In genomic region chr20:46599227-46599987, GRCh38 we compare ENCODE assay signal across 2 cellular contexts.
TF ChIP-seq lines count a peak whose summit lies in the region.

No MANE protein-coding gene starts in this region.

TF ChIP-seq in WTC11, 78 proteins besides CTCF, POLR2A, EP300 and RAD21 (continued from another document):
- TF ChIP-seq FOXP4 (CRISPR knock-in tag; IDR thresholded peaks at IDR 0.05), result no peak
- no peak for TF ChIP-seq RELA (CRISPR knock-in tag; IDR thresholded peaks at IDR 0.05; ENCODE audit: borderline replicate concordance)
- no peak for TF ChIP-seq MYBL2 (CRISPR knock-in tag; IDR thresholded peaks at IDR 0.05)
- no peak for TF ChIP-seq ZNF281 (CRISPR knock-in tag; IDR thresholded peaks at IDR 0.05)

TF ChIP-seq in HepG2, 621 proteins besides CTCF, POLR2A, EP300 and RAD21 (continued from another document):
- TF ChIP-seq PRDM4 (CRISPR knock-in tag; IDR thresholded peaks at IDR 0.05; ENCODE audit: borderline replicate concordance) (no peak), ZBTB21 (CRISPR knock-in tag; IDR thresholded peaks at IDR 0.05) (peak; percentile 84; the same call in 1 of the 2 replicates), ZNF362 (CRISPR knock-in tag; IDR thresholded peaks at IDR 0.05; ENCODE audit: borderline replicate concordance) (peak; percentile 79; the same call in 1 of the 2 replicates), ZNF841 (CRISPR knock-in tag; IDR thresholded peaks at IDR 0.05; ENCODE audit: borderline replicate concordance) (no peak), ZNF143 (CRISPR knock-in tag; IDR thresholded peaks at IDR 0.05) (no peak), PAXIP1 (CRISPR knock-in tag; conservative IDR thresholded peaks at IDR 0.05) (peak; percentile 30; the same call in 1 of the 2 replicates), CREM (IDR thresholded peaks at IDR 0.05) (no peak), CREM (CRISPR knock-in tag; IDR thresholded peaks at IDR 0.05) (no peak), ZNF550 (CRISPR knock-in tag; IDR thresholded peaks at IDR 0.05; ENCODE audit: borderline replicate concordance) (no peak), TRAFD1 (CRISPR knock-in tag; IDR thresholded peaks at IDR 0.05; ENCODE audit: borderline replicate concordance) (0 out of 2 replicates have a peak, but pooled peaks have one; percentile 27), HNF1A (IDR thresholded peaks at IDR 0.05; ENCODE audit: low read depth) (peak; percentile 87), HNF1A (CRISPR knock-in tag; IDR thresholded peaks at IDR 0.05; ENCODE audit: borderline replicate concordance) (peak; percentile 66; the same call in 1 of the 2 replicates), ZNF749 (CRISPR knock-in tag; IDR thresholded peaks at IDR 0.05; ENCODE audit: borderline replicate concordance) (no peak), CEBPB (IDR thresholded peaks at IDR 0.05; ENCODE audit: borderline replicate concordance, low read depth, low read length) (peak; percentile 7; the same call in 1 of the 2 replicates), POLR2AphosphoS5 (IDR thresholded peaks at IDR 0.05; ENCODE audit: low read depth, low read length) (no peak), SP2 (CRISPR knock-in tag; IDR thresholded peaks at IDR 0.05) (no peak), KLF15 (CRISPR knock-in tag; IDR thresholded peaks at IDR 0.05; ENCODE audit: borderline replicate concordance) (no peak), NFIC (IDR thresholded peaks at IDR 0.05; ENCODE audit: low read length) (no peak), PLRG1 (conservative IDR thresholded peaks at IDR 0.05) (no peak), SOX6 (IDR thresholded peaks at IDR 0.05) (no peak), SOX6 (CRISPR knock-in tag; IDR thresholded peaks at IDR 0.05) (no peak), TEAD3 (CRISPR knock-in tag; optimal IDR thresholded peaks at IDR 0.05; ENCODE audit: borderline replicate concordance) (no peak), TFE3 (CRISPR knock-in tag; IDR thresholded peaks at IDR 0.05) (0 out of 2 replicates have a peak, but pooled peaks have one; percentile 12), SPEN (CRISPR knock-in tag; IDR thresholded peaks at IDR 0.05; ENCODE audit: low read depth) (peak; percentile 27; the same call in 1 of the 2 replicates), DBP (CRISPR knock-in tag; IDR thresholded peaks at IDR 0.05; ENCODE audit: not compliant biosample characterization) (no peak)
